12 cellular contexts compared by ENCODE assay signal in genomic region chr18:46497129-46497528, GRCh38.
DNase-seq lines count a peak whose midpoint lies in the region; ATAC-seq and TF ChIP-seq lines count a peak whose summit lies in the region.
"Had no signal": no experiment of that assay in that cellular context is flagged by ENCODE, and none has a peak within 500 bp of the region (broad histone marks: within the 10 kb centered on the region; RNA-seq: fewer than 3 reads in every experiment).

No MANE protein-coding gene starts in this region.

- in situ Hi-C loops in gastrocnemius medialis (cut with MboI; ENCODE audit: low sequenced_read_pairs in 4 of 4) = loop anchor here (25.0 kb wide), 2 partner anchors 110 to 210 kb away; no protein-coding TSS in a partner anchor

- peak; percentile 15 to 37 for DNase-seq in heart right ventricle
- DNase-seq in Right ventricle myocardium superior = no peak
- peak; percentile 11 for DNase-seq in T1000 (lab: John Stamatoyannopoulos, UW)
- DNase-seq in fibroblast of pulmonary artery (ENCODE audit: low read depth) = peak; percentile 29
- DNase-seq in upper lobe of right lung = no peak
- no peak for DNase-seq in gastrocnemius medialis
- DNase-seq in SK-N-DZ (ENCODE audit: low spot score) = no peak
- DNase-seq in germinal center (ENCODE audit: low spot score) = no peak
- DNase-seq: activated B cell treated with CpG ODN at 0.5 μM for 24 hours; CD8-positive, alpha-beta memory T cell; NCI-H1417 had no signal

- H3K9me3 ChIP-seq in heart right ventricle (peaks cover 0 to 3% (median 0%) of the 10 kb centered on the region in 11 donors), upper lobe of right lung (no peaks in the 10 kb centered on the region), gastrocnemius medialis (no peaks in the 10 kb centered on the region)
- H3K9me3 ChIP-seq: neutrophil had no signal

- H3K36me3 ChIP-seq in heart right ventricle = no peaks in the 10 kb centered on the region
- H3K36me3 ChIP-seq in upper lobe of right lung = no peaks in the 10 kb centered on the region
- H3K36me3 ChIP-seq in gastrocnemius medialis = no peaks in the 10 kb centered on the region

- H3K27ac ChIP-seq in heart right ventricle (no peak overlapping the region), upper lobe of right lung (no peak overlapping the region), gastrocnemius medialis (no peak overlapping the region)
- H3K27ac ChIP-seq: neutrophil had no signal

- TF ChIP-seq CTCF in heart right ventricle (IDR thresholded peaks at IDR 0.05) = no peak
- TF ChIP-seq CTCF in fibroblast of pulmonary artery (IDR thresholded peaks at IDR 0.05; ENCODE audit: low read length, missing control alignments) = no peak
- TF ChIP-seq CTCF in upper lobe of right lung (IDR thresholded peaks at IDR 0.05) = no peak
- TF ChIP-seq CTCF in gastrocnemius medialis (IDR thresholded peaks at IDR 0.05 in 4 of 5, conservative IDR thresholded peaks at IDR 0.05 in 1 of 5) = no peak

- 6 to 9% methylated on average over 4 of the region's 4 CpGs for WGBS in heart right ventricle, 2 donors

- ATAC-seq in heart right ventricle = no peak
- ATAC-seq in Right ventricle myocardium superior (ENCODE audit: poor library complexity) = no peak
- peak; percentile 39 for ATAC-seq in upper lobe of right lung
- ATAC-seq in gastrocnemius medialis = no peak

- H3K4me3 ChIP-seq in heart right ventricle = no peak overlapping the region
- H3K4me3 ChIP-seq in fibroblast of pulmonary artery (replicated peaks; ENCODE audit: low read depth, low read length) = no peak overlapping the region
- no peak overlapping the region for H3K4me3 ChIP-seq in upper lobe of right lung
- no peak overlapping the region for H3K4me3 ChIP-seq in gastrocnemius medialis

- no peaks in the 10 kb centered on the region for H3K4me1 ChIP-seq in heart right ventricle
- H3K4me1 ChIP-seq in upper lobe of right lung = no peaks in the 10 kb centered on the region
- no peaks in the 10 kb centered on the region for H3K4me1 ChIP-seq in gastrocnemius medialis

- H3K27me3 ChIP-seq in heart right ventricle = no peaks in the 10 kb centered on the region
- no peaks in the 10 kb centered on the region for H3K27me3 ChIP-seq in upper lobe of right lung
- no peaks in the 10 kb centered on the region for H3K27me3 ChIP-seq in gastrocnemius medialis
- H3K27me3 ChIP-seq: neutrophil had no signal

- TF ChIP-seq POLR2A in gastrocnemius medialis (IDR thresholded peaks at IDR 0.05) = no peak

- intact Hi-C loops in heart right ventricle (cut with DNase I) (no loop called here), Right ventricle myocardium superior (cut with DNase I) (no loop called here), upper lobe of right lung (cut with DNase I) (no loop called here), gastrocnemius medialis (cut with DNase I; ENCODE audit: low total_unique reads) (no loop called here)

Comparison
In these comparisons a context has a peak if more than half of its experiments do, and no peak if none do; other contexts are left out.
1. DNase-seq: peak in heart right ventricle (2 of 2), T1000 (single experiment) and fibroblast of pulmonary artery (single experiment); none in Right ventricle myocardium superior (single experiment), upper lobe of right lung (single experiment), gastrocnemius medialis (0 of 2), SK-N-DZ (single experiment) and germinal center (single experiment).